In the genomic region with DNA sequence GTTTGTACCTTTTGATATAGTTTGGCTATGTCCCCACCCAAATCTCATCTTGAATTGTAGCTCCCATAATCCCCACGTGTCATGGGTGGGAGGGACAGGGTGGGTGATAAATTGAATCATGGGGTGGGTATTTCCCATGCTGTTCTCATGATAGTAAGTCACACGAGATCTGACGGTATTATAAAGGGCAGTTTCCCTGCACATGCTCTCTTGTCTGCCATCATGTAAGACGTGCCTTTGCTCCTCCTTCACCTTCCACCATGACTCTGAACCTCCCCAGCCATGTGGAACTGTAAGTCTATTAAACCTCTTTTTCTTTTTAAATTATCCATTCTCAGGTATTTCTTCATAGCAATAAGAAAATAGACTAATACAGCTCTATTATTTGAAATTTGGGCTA, we compare ENCODE assay signal across 27 cellular contexts.
"Had no signal": no experiment of that assay in that cellular context is flagged by ENCODE, and none has a peak within 500 bp of the region (broad histone marks: within the 10 kb centered on the region; RNA-seq: fewer than 3 reads in every experiment).

No MANE protein-coding gene starts in this region.

- H3K4me1 ChIP-seq: stomach, suprapubic skin, testis, thyroid gland, tibial artery, tibial nerve, transverse colon, upper lobe of left lung, upper lobe of right lung, uterus, vagina had no signal

- H3K9me3 ChIP-seq: suprapubic skin, testis, thoracic aorta, thyroid gland, tibial artery, tibial nerve, transverse colon, upper lobe of left lung, upper lobe of right lung, uterus, vagina had no signal

- DNase-seq: stimulated activated CD4-positive, alpha-beta T cell treated with anti-CD3 and anti-CD28 coated beads, Interleukin-2, amount 100 ng/mL, for 48 hours; stimulated activated CD4-positive, alpha-beta T cell treated with anti-CD3 and anti-CD28 coated beads, Interleukin-4, amount 100 ng/mL, for 1 hour; stimulated activated CD4-positive, alpha-beta T cell treated with anti-CD3 and anti-CD28 coated beads, Interleukin-4, amount 100 ng/mL, for 24 hours; stimulated activated CD4-positive, alpha-beta T cell treated with anti-CD3 and anti-CD28 coated beads, Interleukin-4, amount 100 ng/mL, for 4 hours; stimulated activated CD8-positive, alpha-beta memory T cell treated with anti-CD3 and anti-CD28 coated beads, Interleukin-4, amount 100 ng/mL, for 48 hours; stimulated activated naive B cell treated with anti-CD40 and anti-IgM and Interleukin-4, amounts not matched to agents 10 μg/mL and 1 μg/mL and 100 μg/mL, for 72 hours; stimulated activated naive CD4-positive, alpha-beta T cell; stimulated activated naive CD4-positive, alpha-beta T cell treated with Interleukin-2 at 50 U/mL for 16 hours; stimulated activated naive CD8-positive, alpha-beta T cell treated with anti-CD3 and anti-CD28 coated beads, Interleukin-15, amount 100 ng/mL, for 72 hours; stimulated activated naive CD8-positive, alpha-beta T cell treated with anti-CD3 and anti-CD28 coated beads, Interleukin-15, Interleukin-2, amounts not matched to agents 100 U/mL and 50 U/mL, for 24 hours; stomach; substantia nigra; testis; thyroid gland; tibial artery; transverse colon; trophoblast cell; upper lobe of left lung; upper lobe of right lung; uterus had no signal

- H3K27me3 ChIP-seq: stomach, suprapubic skin, testis, thyroid gland, tibial artery, tibial nerve, transverse colon, upper lobe of left lung, upper lobe of right lung, uterus, vagina had no signal

- H3K27ac ChIP-seq: stomach, suprapubic skin, testis, thoracic aorta, thyroid gland, tibial artery, tibial nerve, transverse colon, upper lobe of left lung, upper lobe of right lung, uterus, vagina had no signal

- H3K4me3 ChIP-seq: stomach, suprapubic skin, testis, thoracic aorta, thyroid gland, tibial artery, tibial nerve, transverse colon, upper lobe of left lung, upper lobe of right lung, uterus, vagina had no signal

- ATAC-seq: stimulated activated effector memory CD8-positive, alpha-beta T cell treated with anti-CD3 and anti-CD28 coated beads, Interleukin-12 subunit alpha, Interleukin-12 subunit beta, amount 100 ng/mL, for 72 hours; stimulated activated memory B cell treated with anti-CD40 and anti-IgM and Interleukin-4, amounts not matched to agents 10 μg/mL and 1 μg/mL and 100 μg/mL, for 72 hours; stimulated activated naive B cell treated with anti-CD40 and anti-IgM and Interleukin-4, amounts not matched to agents 10 μg/mL and 1 μg/mL and 100 μg/mL, for 72 hours; stimulated activated naive CD8-positive, alpha-beta T cell treated with anti-CD3 and anti-CD28 coated beads, Interleukin-15, amount 100 ng/mL, for 72 hours; stimulated activated naive CD8-positive, alpha-beta T cell treated with anti-CD3 and anti-CD28 coated beads, Interleukin-15, Interleukin-2, amounts not matched to agents 100 U/mL and 50 U/mL, for 24 hours; upper lobe of right lung had no signal

- H3K36me3 ChIP-seq: stomach, suprapubic skin, thoracic aorta, thyroid gland, tibial artery, tibial nerve, transverse colon, upper lobe of left lung, upper lobe of right lung, uterus, vagina had no signal

- FAIRE-seq: urothelium cell line had no signal
